Comparison of ENCODE assay signal across 10 cellular contexts in genomic region chr11:72591785-72592490, GRCh38.
A peak's percentile ranks its signal among the peaks of the same experiment; 100 is the strongest.
DNase-seq lines count a peak whose midpoint lies in the region; ATAC-seq and TF ChIP-seq lines count a peak whose summit lies in the region.
"Had no signal": no experiment of that assay in that cellular context is flagged by ENCODE, and none has a peak within 500 bp of the region (broad histone marks: within the 10 kb centered on the region; RNA-seq: fewer than 3 reads in every experiment).

No MANE protein-coding gene starts in this region.

- no peak overlapping the region for H3K27ac ChIP-seq in CD8-positive, alpha-beta memory T cell (ENCODE audit: low read depth, low read length)
- H3K27ac ChIP-seq in stomach = no peak overlapping the region
- H3K27ac ChIP-seq: BLaER1 treated with 17β-estradiol and CSF1 and Interleukin-3, amounts not matched to agents 10 nM and 100 nM; tibial nerve had no signal

- peaks cover 31 to 37% (median 32%) of the 10 kb centered on the region in 3 donors for H3K4me1 Mint-ChIP-seq in CD8-positive, alpha-beta memory T cell

- POLR2A ChIA-PET in CD8-positive, alpha-beta memory T cell (lab: Charles Lee) = no interaction called here

- WGBS in stomach, 5 donors = 28 to 44% (median 32%) methylated on average over 9 to 10 of the region's 10 CpGs

- ATAC-seq in HG03025 (IDR thresholded peaks at IDR 0.05; ENCODE audit: low FRiP score, unreplicated experiment) (no peak), left colon (no peak)

- no peak for TF ChIP-seq CTCF in stomach (IDR thresholded peaks at IDR 0.05)

- H3K36me3 ChIP-seq in CD8-positive, alpha-beta memory T cell (ENCODE audit: insufficient read depth, low read length) = no peaks in the 10 kb centered on the region
- peaks cover 0 to 4% (median 0%) of the 10 kb centered on the region in 4 donors for H3K36me3 ChIP-seq in stomach
- H3K36me3 ChIP-seq: BLaER1 treated with 17β-estradiol and CSF1 and Interleukin-3, amounts not matched to agents 10 nM and 100 nM; tibial nerve had no signal

- peaks cover 0 to 5% (median 0%) of the 10 kb centered on the region in 3 donors for H3K36me3 Mint-ChIP-seq in CD8-positive, alpha-beta memory T cell

- no peaks in the 10 kb centered on the region for H3K9me3 ChIP-seq in CD8-positive, alpha-beta memory T cell (ENCODE audit: low read length)
- H3K9me3 ChIP-seq in stomach = no peaks in the 10 kb centered on the region
- H3K9me3 ChIP-seq: BLaER1 treated with 17β-estradiol and CSF1 and Interleukin-3, amounts not matched to agents 10 nM and 100 nM; tibial nerve had no signal

- no peak for TF ChIP-seq EP300 in stomach (IDR thresholded peaks at IDR 0.05)

- H3K4me3 ChIP-seq in CD8-positive, alpha-beta memory T cell (ENCODE audit: low read length) = no peak overlapping the region
- no peak overlapping the region for H3K4me3 ChIP-seq in stomach
- H3K4me3 ChIP-seq: BLaER1 treated with 17β-estradiol and CSF1 and Interleukin-3, amounts not matched to agents 10 nM and 100 nM; tibial nerve had no signal

- no peaks in the 10 kb centered on the region for H3K9me3 Mint-ChIP-seq in CD8-positive, alpha-beta memory T cell

- intact Hi-C loops in stomach (cut with DNase I; ENCODE audit: low total_unique reads) = no loop called here
- intact Hi-C loops in left colon (cut with DNase I, micrococcal nuclease) = loop anchor here in 1 of 2 donors (5.0 kb wide), 1 partner anchor 50 kb away; no protein-coding TSS in a partner anchor

- peaks cover 36 to 50% of the 10 kb centered on the region in 2 donors for H3K27me3 Mint-ChIP-seq in CD8-positive, alpha-beta memory T cell

- CTCF ChIA-PET in CD8-positive, alpha-beta memory T cell (lab: Charles Lee) = interaction anchor here (1.0 to 1.9 kb wide), 4 partner anchors 15 to 120 kb away, joined by 3 to 6 read pairs (median 3); no protein-coding TSS in a partner anchor

- TF ChIP-seq POLR2A in stomach (IDR thresholded peaks at IDR 0.05) = no peak

- H3K27me3 ChIP-seq in CD8-positive, alpha-beta memory T cell (ENCODE audit: insufficient read depth, low read length, poor library complexity, severe bottlenecking) = peaks cover 22% of the 10 kb centered on the region
- peaks cover 0 to 86% (median 40%) of the 10 kb centered on the region in 3 donors for H3K27me3 ChIP-seq in stomach

- peak; percentile 27 to 81 (median 67) for DNase-seq in CD8-positive, alpha-beta memory T cell
- DNase-seq in NCI-H510A (lab: John Stamatoyannopoulos, UW) = peak; percentile 75
- DNase-seq in activated CD8-positive, alpha-beta memory T cell treated with anti-CD3 and anti-CD28 coated beads, Interleukin-2, amount 50 U/mL, for 4 hours = peak; percentile 68
- DNase-seq in middle frontal gyrus (ENCODE audit: extremely low spot score, low spot score) = peak; percentile 44
- DNase-seq in stomach = no peak
- no peak for DNase-seq in foreskin melanocyte
- DNase-seq in left colon = no peak

- peak overlapping the region in 4 of 7 donors; percentile 28 to 67 (median 50) for H3K4me3 Mint-ChIP-seq in CD8-positive, alpha-beta memory T cell

- H3K4me1 ChIP-seq in CD8-positive, alpha-beta memory T cell (ENCODE audit: insufficient read depth, low read length) = peaks cover 25% of the 10 kb centered on the region
- peaks cover 8 to 13% (median 12%) of the 10 kb centered on the region in 4 donors for H3K4me1 ChIP-seq in stomach

- peak overlapping the region in 6 of 8 donors; percentile 30 to 77 (median 60) for H3K27ac Mint-ChIP-seq in CD8-positive, alpha-beta memory T cell

Comparison
In these comparisons a context has a peak if more than half of its experiments do, and no peak if none do; other contexts are left out.
1. DNase-seq: peak in CD8-positive, alpha-beta memory T cell (5 of 5), NCI-H510A (single experiment), activated CD8-positive, alpha-beta memory T cell treated with anti-CD3 and anti-CD28 coated beads, Interleukin-2, amount 50 U/mL, for 4 hours (single experiment) and middle frontal gyrus (single experiment); none in stomach (single experiment), foreskin melanocyte (single experiment) and left colon (0 of 2).